In the genomic region with DNA sequence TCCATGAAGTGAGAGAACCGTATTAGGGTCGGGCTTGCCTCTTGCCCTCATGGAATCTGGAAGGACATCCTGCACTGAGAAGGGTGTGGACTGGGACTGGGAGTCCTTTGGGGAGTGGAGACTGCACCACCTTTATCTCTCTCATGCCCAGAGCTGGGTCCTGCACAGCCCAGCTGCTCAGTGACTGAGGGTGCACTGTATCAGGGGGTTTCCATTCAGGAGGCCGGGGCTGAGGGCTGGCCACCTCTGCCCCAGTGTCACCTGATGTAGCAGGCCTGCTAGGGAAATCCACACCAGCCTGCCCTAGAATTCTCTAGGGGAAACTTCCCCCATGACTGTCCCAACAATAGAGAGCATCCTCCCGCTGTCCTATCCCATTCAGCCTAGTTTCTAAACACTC, we compare ENCODE assay signal across 25 cellular contexts.
A peak's percentile ranks its signal among the peaks of the same experiment; 100 is the strongest.
DNase-seq lines count a peak whose midpoint lies in the region; ATAC-seq, FAIRE-seq and TF ChIP-seq lines count a peak whose summit lies in the region.
"Had no signal": no experiment of that assay in that cellular context is flagged by ENCODE, and none has a peak within 500 bp of the region (broad histone marks: within the 10 kb centered on the region; RNA-seq: fewer than 3 reads in every experiment).

No MANE protein-coding gene starts in this region.

- H3K27me3 Mint-ChIP-seq in glutamatergic neuron (ENCODE audit: unreplicated experiment), result peaks cover 7% of the 10 kb centered on the region
- H3K27me3 Mint-ChIP-seq: CD8-positive, alpha-beta memory T cell had no signal

- no peak overlapping the region for H2AFZ ChIP-seq in mesenchymal stem cell (ENCODE audit: low read depth, low read length)

- peak; percentile 15 for DNase-seq in activated CD8-positive, alpha-beta memory T cell treated with anti-CD3 and anti-CD28 coated beads, Interleukin-2, amount 50 U/mL, for 48 hours
- DNase-seq in activated CD8-positive, alpha-beta memory T cell treated with anti-CD3 and anti-CD28 coated beads for 24 hours, result no peak
- DNase-seq in RWPE1 (ENCODE audit: low spot score), result no peak
- DNase-seq in glutamatergic neuron, result peak; percentile 16
- DNase-seq in sciatic nerve (ENCODE audit: low spot score), result no peak
- DNase-seq in activated CD4-positive, CD25-positive, alpha-beta regulatory T cell (lab: John Stamatoyannopoulos, UW), result no peak
- DNase-seq in D721Med (ENCODE audit: insufficient read length, low spot score), result no peak
- no peak for DNase-seq in mesenchymal stem cell
- DNase-seq: 8988T; ACHN; BE2C; CD8-positive, alpha-beta memory T cell; DMS79 treated with DMSO at 0.1 percent for 48 hours; HCEC 1CT; NCI-H1092; NCI-H1417 treated with DMSO at 0.1 percent for 48 hours; NCI-H1694 treated with DMSO at 0.1 percent for 48 hours; NCI-H2081; NCI-H2227 treated with DMSO at 0.1 percent for 48 hours; NCI-H510A; NCI-H69 had no signal

- no peak overlapping the region for H3K27ac Mint-ChIP-seq in glutamatergic neuron (ENCODE audit: unreplicated experiment)
- H3K27ac Mint-ChIP-seq: CD14-positive monocyte; CD8-positive, alpha-beta memory T cell had no signal

- peaks cover 0 to 3% of the 10 kb centered on the region in 2 experiments for H3K36me3 ChIP-seq in mesenchymal stem cell (ENCODE audit: control insufficient read depth in 1 of 2, insufficient read depth in 2 of 2, low read depth in 1 of 2, low read length in 2 of 2)
- H3K36me3 ChIP-seq: BE2C had no signal

- H3K27me3 ChIP-seq in mesenchymal stem cell (ENCODE audit: control insufficient read depth in 1 of 2, insufficient read depth in 1 of 2, low read length in 2 of 2), result no peaks in the 10 kb centered on the region
- H3K27me3 ChIP-seq: BE2C had no signal

- no peak overlapping the region for H3K4me3 ChIP-seq in mesenchymal stem cell (ENCODE audit: insufficient read depth in 1 of 2, low read depth in 1 of 2, low read length in 2 of 2)

- no peak overlapping the region for H3K14ac ChIP-seq in mesenchymal stem cell (ENCODE audit: low read length in 2 of 2)

- no peak overlapping the region for H4K91ac ChIP-seq in mesenchymal stem cell (ENCODE audit: low read length)

- H4K8ac ChIP-seq in mesenchymal stem cell (ENCODE audit: low read length), result no peak overlapping the region

- intact Hi-C loops in sciatic nerve (cut with DNase I), result no loop called here

- no peak overlapping the region for H3K4me3 Mint-ChIP-seq in glutamatergic neuron (ENCODE audit: unreplicated experiment)
- H3K4me3 Mint-ChIP-seq: CD14-positive monocyte; CD8-positive, alpha-beta memory T cell had no signal

- no peak overlapping the region for H2BK15ac ChIP-seq in mesenchymal stem cell (ENCODE audit: low read depth, poor library complexity, severe bottlenecking)

- peaks cover 12% of the 10 kb centered on the region for H3K9me3 Mint-ChIP-seq in glutamatergic neuron (ENCODE audit: unreplicated experiment)
- H3K9me3 Mint-ChIP-seq: CD8-positive, alpha-beta memory T cell had no signal

- H3K4me1 ChIP-seq in mesenchymal stem cell (ENCODE audit: control insufficient read depth, insufficient read depth, low read depth, low read length), result peaks cover 17% of the 10 kb centered on the region

- no peak for FAIRE-seq in D721Med (lab: Jason Lieb, UNC)
- FAIRE-seq: GM19239, H1 had no signal

- peaks cover 20% of the 10 kb centered on the region for H3K79me1 ChIP-seq in mesenchymal stem cell (replicated peaks; ENCODE audit: low read length, poor library complexity, severe bottlenecking)

- CTCF ChIA-PET in RWPE1 (lab: Yijun Ruan, JAX), result no interaction called here

- no peak overlapping the region for H3K4ac ChIP-seq in mesenchymal stem cell (ENCODE audit: low read depth in 1 of 2, low read length in 2 of 2)

- H2AK5ac ChIP-seq in mesenchymal stem cell (ENCODE audit: low read length, severe bottlenecking), result no peak overlapping the region

- POLR2A ChIA-PET in RWPE1 (lab: Yijun Ruan, JAX; ENCODE audit: low non-redundant PET), result no interaction called here

- 90% methylated on average over 4 of the region's 4 CpGs for WGBS in mesenchymal stem cell

- peaks cover 7% of the 10 kb centered on the region for H3K4me1 Mint-ChIP-seq in glutamatergic neuron (ENCODE audit: low read depth, unreplicated experiment)
- H3K4me1 Mint-ChIP-seq: CD8-positive, alpha-beta memory T cell had no signal

- no peak overlapping the region for H2BK5ac ChIP-seq in mesenchymal stem cell (ENCODE audit: low read depth, low read length, poor library complexity, severe bottlenecking)

- peak; percentile 43 for ATAC-seq in sciatic nerve
- ATAC-seq: Panc1 had no signal

- H3K23ac ChIP-seq in mesenchymal stem cell (ENCODE audit: low read length in 2 of 2), result no peak overlapping the region

- H3K36me3 Mint-ChIP-seq in glutamatergic neuron (ENCODE audit: unreplicated experiment), result peaks cover 3% of the 10 kb centered on the region
- H3K36me3 Mint-ChIP-seq: CD8-positive, alpha-beta memory T cell had no signal

- TF ChIP-seq CTCF in RWPE1 (conservative IDR thresholded peaks at IDR 0.05; ENCODE audit: low read depth) (no peak), glutamatergic neuron (IDR thresholded peaks at IDR 0.05; ENCODE audit: partially characterized antibody, unreplicated experiment) (no peak), D721Med (IDR thresholded peaks at IDR 0.05; ENCODE audit: insufficient read depth, missing control alignments) (no peak)

- no peak overlapping the region for H2BK120ac ChIP-seq in mesenchymal stem cell (ENCODE audit: low read depth, low read length)

- H3K4me2 ChIP-seq in mesenchymal stem cell (ENCODE audit: low read length, poor library complexity, severe bottlenecking), result no peak overlapping the region

- H2BK12ac ChIP-seq in mesenchymal stem cell (ENCODE audit: low read length in 2 of 2), result no peak overlapping the region

- no peak overlapping the region for H3K18ac ChIP-seq in mesenchymal stem cell (ENCODE audit: low read depth in 1 of 2, low read length in 2 of 2)

- H3K9me3 ChIP-seq in mesenchymal stem cell (ENCODE audit: control insufficient read depth, low read length), result no peaks in the 10 kb centered on the region
- H3K9me3 ChIP-seq: BE2C had no signal

- H3K27ac ChIP-seq in RWPE1, result peak overlapping the region; percentile 29
- H3K27ac ChIP-seq in mesenchymal stem cell (ENCODE audit: low read length, poor library complexity, severe bottlenecking), result no peak overlapping the region

- H3K9ac ChIP-seq in mesenchymal stem cell (ENCODE audit: low read length), result no peak overlapping the region

Comparison
In these comparisons a context has a peak if more than half of its experiments do, and no peak if none do; other contexts are left out.
1. DNase-seq: peak in activated CD8-positive, alpha-beta memory T cell treated with anti-CD3 and anti-CD28 coated beads, Interleukin-2, amount 50 U/mL, for 48 hours (single experiment) and glutamatergic neuron (single experiment); none in activated CD8-positive, alpha-beta memory T cell treated with anti-CD3 and anti-CD28 coated beads for 24 hours (single experiment), RWPE1 (single experiment), sciatic nerve (single experiment), activated CD4-positive, CD25-positive, alpha-beta regulatory T cell (0 of 4), D721Med (single experiment) and mesenchymal stem cell (single experiment).